ENCODE assay signal across 8 cellular contexts in the genomic region with DNA sequence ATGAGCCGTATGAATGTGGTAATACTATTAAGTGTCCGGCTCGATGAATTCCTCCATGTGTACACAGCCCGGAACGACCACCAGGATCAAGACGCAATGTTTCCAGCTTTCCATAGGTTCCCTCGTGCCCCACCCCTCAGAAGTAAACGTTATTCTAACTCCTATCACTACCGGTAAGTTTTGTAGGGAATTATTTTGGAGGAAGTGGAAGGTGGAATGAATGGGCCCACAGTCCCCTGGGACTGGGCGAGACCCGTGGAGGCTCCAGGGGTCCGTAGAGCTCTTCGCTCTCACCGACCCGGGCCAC. TPM values are rescaled to one million over a fixed set of nuclear protein-coding genes. Genes with fewer than 3 reads are reported as not detected.
DNase-seq lines count a peak whose midpoint lies in the region; ATAC-seq, FAIRE-seq and TF ChIP-seq lines count a peak whose summit lies in the region.

No MANE protein-coding gene starts in this region.

- peak overlapping the region; percentile 75 for H3K27ac Mint-ChIP-seq in activated naive CD4-positive, alpha-beta T cell treated with anti-CD3 and anti-CD28 coated beads, Interleukin-2, amount 50 U/mL, for 24 hours

- peak overlapping the region; percentile 94 for H3K56ac ChIP-seq in mesendoderm (ENCODE audit: low read length)

- no peaks in the 10 kb centered on the region for H3K36me3 ChIP-seq in GM12878 (ENCODE audit: control insufficient read depth in 2 of 2, insufficient read depth in 2 of 2, low read length in 1 of 2)
- H3K36me3 ChIP-seq in mesendoderm (ENCODE audit: control insufficient read depth, insufficient read depth, low read length) = no peaks in the 10 kb centered on the region
- H3K36me3 ChIP-seq in upper lobe of left lung = no peaks in the 10 kb centered on the region

- peaks cover 1% of the 10 kb centered on the region for H3K27me3 Mint-ChIP-seq in activated naive CD4-positive, alpha-beta T cell treated with anti-CD3 and anti-CD28 coated beads, Interleukin-2, amount 50 U/mL, for 24 hours

- SMC1A ChIA-PET in GM12878 (lab: Charles Lee; ENCODE audit: uncharacterized antibody, unreplicated experiment) = interaction anchor here (0.6 to 2.0 kb wide), 6 partner anchors 10 to 204 kb away, joined by 3 to 9 read pairs (median 4); a partner anchor contains a TSS

- no peak overlapping the region for H3K4ac ChIP-seq in mesendoderm (ENCODE audit: low read depth, low read length)

- H2BK5ac ChIP-seq in mesendoderm (ENCODE audit: low read length) = peak overlapping the region; percentile 67

- in situ Hi-C loops in GM12878 (cut with MboI) = no loop called here

- H2BK15ac ChIP-seq in mesendoderm (replicated peaks; ENCODE audit: low read depth) = no peak overlapping the region

- peaks cover 9% of the 10 kb centered on the region for H3K36me3 Mint-ChIP-seq in activated naive CD4-positive, alpha-beta T cell treated with anti-CD3 and anti-CD28 coated beads, Interleukin-2, amount 50 U/mL, for 24 hours

- H3K79me1 ChIP-seq in mesendoderm (ENCODE audit: low read length) = no peaks in the 10 kb centered on the region

- no peak for TF ChIP-seq EP300 in GM12878 (IDR thresholded peaks at IDR 0.05; ENCODE audit: borderline replicate concordance in 1 of 2, control insufficient read depth in 1 of 2, low read depth in 2 of 2, low read length in 2 of 2)
- no peak for TF ChIP-seq EP300 in upper lobe of left lung (IDR thresholded peaks at IDR 0.05)

- H3K79me2 ChIP-seq in GM12878 (ENCODE audit: control insufficient read depth, insufficient read depth, low read length) = peaks cover 43% of the 10 kb centered on the region
- peaks cover 38% of the 10 kb centered on the region for H3K79me2 ChIP-seq in mesendoderm (ENCODE audit: control insufficient read depth, insufficient read depth, low read length)

- H3K9me3 ChIP-seq in GM12878 (replicated peaks; ENCODE audit: control insufficient read depth, insufficient read depth, low read length) (no peaks in the 10 kb centered on the region; the same call in 2 of the 3 replicates), upper lobe of left lung (no peaks in the 10 kb centered on the region)

- H2AK5ac ChIP-seq in mesendoderm (ENCODE audit: low read length) = no peak overlapping the region

- CTCF ChIA-PET in GM12878 (lab: Yijun Ruan, JAX) = interaction anchor here (0.6 to 1.4 kb wide), 8 partner anchors 9 to 281 kb away, joined by 3 to 7 read pairs (median 3); no protein-coding TSS in a partner anchor

- H3K4me2 ChIP-seq in GM12878 (ENCODE audit: control insufficient read depth, insufficient read depth) = peak overlapping the region; percentile 96
- peak overlapping the region; percentile 76 for H3K4me2 ChIP-seq in mesendoderm (ENCODE audit: low read length)

- TF ChIP-seq POLR2A in GM12878 (IDR thresholded peaks at IDR 0.05; ENCODE audit: low read depth, low read length) = no peak
- no peak for TF ChIP-seq POLR2A in upper lobe of left lung (IDR thresholded peaks at IDR 0.05)

- FAIRE-seq in GM12878 (lab: Jason Lieb, UNC) = no peak

- TF ChIP-seq CTCF in GM12878 (IDR thresholded peaks at IDR 0.05 in 2 of 3, conservative IDR thresholded peaks at IDR 0.05 in 1 of 3; ENCODE audit: control insufficient read depth in 2 of 3, extremely low read depth in 1 of 3, insufficient read depth in 1 of 3, low read depth in 3 of 3, low read length in 3 of 3) = no peak
- TF ChIP-seq CTCF in upper lobe of left lung (IDR thresholded peaks at IDR 0.05) = no peak

- peak overlapping the region; percentile 99 for H2AFZ ChIP-seq in GM12878 (ENCODE audit: control insufficient read depth, low read depth, low read length)

- H3K4me1 Mint-ChIP-seq in activated naive CD4-positive, alpha-beta T cell treated with anti-CD3 and anti-CD28 coated beads, Interleukin-2, amount 50 U/mL, for 24 hours = peaks cover 41% of the 10 kb centered on the region

- no peak overlapping the region for H3K23ac ChIP-seq in mesendoderm (ENCODE audit: low read length)

- no TSS peak for BruUV-seq in GM12878 (replicated peaks; lab: Mats Ljungman, UMichigan)

- no peak overlapping the region for H4K5ac ChIP-seq in mesendoderm (ENCODE audit: low read length)

- H2BK120ac ChIP-seq in mesendoderm (ENCODE audit: low read depth, low read length) = peak overlapping the region; percentile 35

- H3K4me1 ChIP-seq in GM12878 (ENCODE audit: control insufficient read depth, insufficient read depth, low read length) (peaks cover 17% of the 10 kb centered on the region), mesendoderm (ENCODE audit: control insufficient read depth, low read depth, low read length) (no peaks in the 10 kb centered on the region), upper lobe of left lung (peaks cover 17 to 28% (median 24%) of the 10 kb centered on the region in 4 donors)

- ATAC-seq in GM12878 (no peak), upper lobe of left lung (ENCODE audit: low FRiP score in 2 of 2) (peak in 1 of 2 donors; percentile 1)

- no peak for TF ChIP-seq RAD21 in GM12878 (IDR thresholded peaks at IDR 0.05; ENCODE audit: insufficient read depth, low read depth, low read length)

- peak overlapping the region; percentile 98 for H3K4me3 Mint-ChIP-seq in activated naive CD4-positive, alpha-beta T cell treated with anti-CD3 and anti-CD28 coated beads, Interleukin-2, amount 50 U/mL, for 24 hours

- peak overlapping the region; percentile 72 for H3K27ac ChIP-seq in GM12878 (ENCODE audit: control insufficient read depth, insufficient read depth)
- H3K27ac ChIP-seq in mesendoderm (ENCODE audit: low read depth, low read length) = no peak overlapping the region
- peak overlapping the region; percentile 71 to 95 (median 84) for H3K27ac ChIP-seq in upper lobe of left lung

- H3K4me3 ChIP-seq in GM12878 = peak overlapping the region; percentile 77
- peak overlapping the region; percentile 67 for H3K4me3 ChIP-seq in mesendoderm (ENCODE audit: low read length)
- peak overlapping the region; percentile 46 to 98 (median 84) for H3K4me3 ChIP-seq in upper lobe of left lung

- peak overlapping the region; percentile 89 for H3K18ac ChIP-seq in mesendoderm (ENCODE audit: low read length)

- intact Hi-C loops in GM12878 (cut with micrococcal nuclease; ENCODE audit: unreplicated experiment) = loop anchor here (5.0 to 10.0 kb wide), 2 partner anchors 205 to 333 kb away; a partner anchor contains a TSS

- H3K27me3 ChIP-seq in GM12878 (replicated peaks in 1 of 2; ENCODE audit: control insufficient read depth in 2 of 2, insufficient read depth in 2 of 2, low read length in 1 of 2) (no peaks in the 10 kb centered on the region), mesendoderm (ENCODE audit: insufficient read depth, low read length, poor library complexity) (no peaks in the 10 kb centered on the region), upper lobe of left lung (no peaks in the 10 kb centered on the region)

- POLR2A ChIA-PET in GM12878 (lab: Charles Lee) = interaction anchor here (0.6 to 1.9 kb wide), 3 partner anchors 91 to 1546 kb away, joined by 3 to 6 read pairs (median 3); a partner anchor contains a TSS

- peak overlapping the region; percentile 58 for H4K8ac ChIP-seq in mesendoderm (ENCODE audit: low read depth, low read length)

- H3K9ac ChIP-seq in GM12878 (ENCODE audit: control insufficient read depth, insufficient read depth, low read length) (peak overlapping the region; percentile 64), mesendoderm (ENCODE audit: low read length) (peak overlapping the region; percentile 87)

- RAD21 ChIA-PET in GM12878 (lab: Charles Lee; ENCODE audit: unreplicated experiment) = interaction anchor here (0.7 to 1.5 kb wide), 3 partner anchors 14 to 54 kb away, joined by 3 to 5 read pairs (median 5); no protein-coding TSS in a partner anchor

- no peaks in the 10 kb centered on the region for H3K9me3 Mint-ChIP-seq in activated naive CD4-positive, alpha-beta T cell treated with anti-CD3 and anti-CD28 coated beads, Interleukin-2, amount 50 U/mL, for 24 hours

- whole genome bisulfite sequencing in GM12878 (ENCODE audit: insufficient coverage, insufficient replicate concordance, low lambda C conversion rate, missing lambda C conversion rate) = under 1% methylated on average over 15 of the region's 15 CpGs
- no CpG with 5 or more reads among the region's 15 CpGs for WGBS in mesendoderm (ENCODE audit: extremely low coverage, insufficient coverage, low lambda C conversion rate)
- WGBS in upper lobe of left lung, 2 donors = 5 to 7% methylated on average over 13 to 15 of the region's 15 CpGs

- DNase-seq in activated naive CD4-positive, alpha-beta T cell (lab: John Stamatoyannopoulos, UW) = no peak
- DNase-seq in GM12878 (ENCODE audit: low read depth, low spot score) (no peak), mesendoderm (no peak), upper lobe of left lung (no peak), 8988T (no peak), SIG-M5 treated with dmso at 0.1 percent for 504 hours (lab: John Stamatoyannopoulos, UW; ENCODE audit: unreplicated experiment) (no peak)
- DNase-seq in activated CD4-positive, alpha-beta T cell treated with anti-CD3 and anti-CD28 coated beads for 4 hours = no peak

- no peaks in the 10 kb centered on the region for H4K20me1 ChIP-seq in GM12878 (ENCODE audit: control insufficient read depth, insufficient read depth)

TF ChIP-seq in GM12878, 131 proteins besides CTCF, POLR2A, EP300 and RAD21 (continues in another document):
- TF ChIP-seq IKZF2 (IDR thresholded peaks at IDR 0.05) = 0 out of 4 replicates have a peak, but pooled peaks of 1 of the 2 experiments have one; percentile 25
- TF ChIP-seq NR2F1 (conservative IDR thresholded peaks at IDR 0.05) = no peak

RNA-seq across cellular contexts. Expression of a gene that starts 0.7 kb away (rescaled TPM):
- 304 and 312 TPM in 2 replicates for total RNA-seq in GM12878 (2013; cell fraction: nucleolus; rRNA removed)
- total RNA-seq in GM12878 (2014; rRNA removed) (27.3 and 32.8 TPM in 2 replicates), GM12878 (2014; rRNA removed; fragmentation: Illumina TruSeq; extraction: Trizol) (39.2 and 41.5 TPM in 2 replicates), GM12878 (2021) (37.8 and 42.7 TPM in 2 replicates), upper lobe of left lung (10 to 100 TPM; 45.1 to 74.4 (median 47.9) TPM)
- 6.7 TPM for polyA plus RNA-seq in GM12878 (2011; ENCODE audit: low read depth)
- polyA plus RNA-seq in GM12878 (2011; rRNA removed) (73.9 and 118 TPM in 2 replicates), GM12878 (2014; fragmentation: Illumina TruSeq; extraction: Trizol) (41.1 and 54.7 TPM in 2 replicates), GM12878 (2014; fragmentation: Nextera tagmentation; extraction: Ambion mirVana) (10 to 100 TPM; 10.1 to 11.5 TPM), GM12878 (2014; rRNA removed) (27.4 and 29.8 TPM in 2 replicates), GM12878 (2016; fragmentation: Nextera tagmentation; extraction: Ambion mirVana) (10 to 100 TPM; 30.3 to 31.2 TPM)
- polyA plus RNA-seq in GM12878 (2011; cell fraction: cytosol; rRNA removed) = 29.0 and 29.8 TPM in 2 replicates
- 77.4 and 83.8 TPM in 2 replicates for polyA plus RNA-seq in GM12878 (2011; cell fraction: nucleus; rRNA removed)
- 13.0 and 14.5 TPM in 2 replicates for polyA plus RNA-seq in GM12878 (2012)
- polyA minus RNA-seq in GM12878 (2011; rRNA and poly(A)+ RNA removed) = 72.1 and 117 TPM in 2 replicates
- polyA minus RNA-seq in GM12878 (2011; cell fraction: cytosol; rRNA and poly(A)+ RNA removed) = 24.2 and 26.6 TPM in 2 replicates
- polyA minus RNA-seq in GM12878 (2011; cell fraction: nucleus; rRNA and poly(A)+ RNA removed) = 48.6 and 56.4 TPM in 2 replicates
- 54.3 TPM for polyA plus RNA-seq in mesendoderm (2013, experiment 1 of 2)
- polyA plus RNA-seq in mesendoderm (2013, experiment 2 of 2) = 53.7 TPM
